Comparison of ENCODE assay signal across 28 cellular contexts in the genomic region with DNA sequence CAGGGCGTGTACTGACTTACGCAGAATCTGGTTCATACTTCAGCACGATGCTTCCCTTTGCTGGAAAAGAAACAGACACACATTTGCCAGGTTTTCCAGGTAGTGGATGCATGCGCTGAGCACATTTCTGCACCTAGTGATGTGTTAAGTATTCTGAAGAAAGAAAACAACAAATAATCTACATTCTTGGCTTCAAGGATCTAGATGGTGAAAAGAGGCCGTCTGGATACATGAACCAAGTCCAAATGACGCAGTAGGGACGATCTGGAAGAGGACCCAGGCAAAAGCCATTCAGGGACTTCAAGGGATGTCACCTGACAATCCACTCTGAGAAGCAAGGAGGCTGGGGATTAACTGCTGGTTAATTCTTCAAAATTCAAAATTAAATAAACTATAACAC.
"Had no signal": no experiment of that assay in that cellular context is flagged by ENCODE, and none has a peak within 500 bp of the region (broad histone marks: within the 10 kb centered on the region; RNA-seq: fewer than 3 reads in every experiment).

No MANE protein-coding gene starts in this region.

- H3K27me3 ChIP-seq: ascending aorta, dorsolateral prefrontal cortex, esophagus squamous epithelium, gastroesophageal sphincter had no signal

- H3K27me3 Mint-ChIP-seq: activated CD4-positive, alpha-beta memory T cell treated with anti-CD3 and anti-CD28 coated beads for 36 hours; activated CD4-positive, alpha-beta T cell treated with anti-CD3 and anti-CD28 coated beads for 36 hours; activated CD4-positive, alpha-beta T cell treated with anti-CD3 and anti-CD28 coated beads, Interleukin-2, amount 10 ng/mL, durations not matched to agents 24 days and 14 days; activated naive CD4-positive, alpha-beta T cell treated with anti-CD3 and anti-CD28 coated beads, Interleukin-2, amount 10 ng/mL, durations not matched to agents 7 days and 5 days; activated naive CD8-positive, alpha-beta T cell treated with anti-CD3 and anti-CD28 coated beads, Interleukin-2, amount 10 ng/mL, durations not matched to agents 7 days and 5 days; activated T-cell treated with anti-CD3 and anti-CD28 coated beads, Interleukin-2, amount 50 U/mL, for 24 hours; brain; central memory CD8-positive, alpha-beta T cell; dendritic cell treated with granulocyte-macrophage colony-stimulating factor and Interleukin-4, amounts not matched to agents 40 ng/mL and 50 ng/mL, for 4 days; effector memory CD8-positive, alpha-beta T cell had no signal

- H3K4me1 Mint-ChIP-seq: activated CD4-positive, alpha-beta T cell treated with anti-CD3 and anti-CD28 coated beads for 36 hours; activated naive CD8-positive, alpha-beta T cell treated with anti-CD3 and anti-CD28 coated beads, Interleukin-2, amount 10 ng/mL, durations not matched to agents 7 days and 5 days; brain; central memory CD8-positive, alpha-beta T cell had no signal

- H3K27ac ChIP-seq: ascending aorta, coronary artery, epithelial cell of prostate, esophagus squamous epithelium, gastroesophageal sphincter had no signal

- H3K4me3 ChIP-seq: ascending aorta, coronary artery, dorsolateral prefrontal cortex, esophagus squamous epithelium, gastroesophageal sphincter had no signal

- H3K9me3 Mint-ChIP-seq: activated CD4-positive, alpha-beta memory T cell treated with anti-CD3 and anti-CD28 coated beads for 36 hours; activated CD4-positive, alpha-beta T cell treated with anti-CD3 and anti-CD28 coated beads, Interleukin-2, amount 10 ng/mL, durations not matched to agents 24 days and 14 days; activated naive CD4-positive, alpha-beta T cell treated with anti-CD3 and anti-CD28 coated beads, Interleukin-2, amount 10 ng/mL, durations not matched to agents 7 days and 5 days; activated naive CD4-positive, alpha-beta T cell treated with anti-CD3 and anti-CD28 coated beads, Interleukin-2, amount 50 U/mL, for 72 hours; activated naive CD8-positive, alpha-beta T cell treated with anti-CD3 and anti-CD28 coated beads, Interleukin-2, amount 10 ng/mL, durations not matched to agents 7 days and 5 days; activated T-cell treated with anti-CD3 and anti-CD28 coated beads, Interleukin-2, amount 50 U/mL, for 24 hours; activated T-cell treated with anti-CD3 and anti-CD28 coated beads, Interleukin-2, amount 50 U/mL, for 72 hours; brain; central memory CD8-positive, alpha-beta T cell; dendritic cell treated with granulocyte-macrophage colony-stimulating factor and Interleukin-4, amounts not matched to agents 40 ng/mL and 50 ng/mL, for 4 days; effector memory CD8-positive, alpha-beta T cell had no signal

- H3K4me3 Mint-ChIP-seq: activated CD4-positive, alpha-beta memory T cell treated with anti-CD3 and anti-CD28 coated beads for 36 hours; activated CD4-positive, alpha-beta T cell treated with anti-CD3 and anti-CD28 coated beads for 36 hours; activated CD4-positive, alpha-beta T cell treated with anti-CD3 and anti-CD28 coated beads, Interleukin-2, amount 10 ng/mL, durations not matched to agents 24 days and 14 days; activated CD8-positive, alpha-beta T cell treated with anti-CD3 and anti-CD28 coated beads, Interleukin-2, amount 10 ng/mL, durations not matched to agents 7 days and 5 days; activated naive CD4-positive, alpha-beta T cell treated with anti-CD3 and anti-CD28 coated beads, Interleukin-2, amount 10 ng/mL, durations not matched to agents 7 days and 5 days; activated naive CD8-positive, alpha-beta T cell treated with anti-CD3 and anti-CD28 coated beads, Interleukin-2, amount 10 ng/mL, durations not matched to agents 7 days and 5 days; activated T-cell treated with anti-CD3 and anti-CD28 coated beads, Interleukin-2, amount 50 U/mL, for 24 hours; activated T-cell treated with anti-CD3 and anti-CD28 coated beads, Interleukin-2, amount 50 U/mL, for 72 hours; brain; central memory CD8-positive, alpha-beta T cell; dendritic cell treated with granulocyte-macrophage colony-stimulating factor and Interleukin-4, amounts not matched to agents 40 ng/mL and 50 ng/mL, for 4 days; effector memory CD8-positive, alpha-beta T cell had no signal

- ATAC-seq: activated CD4-positive, alpha-beta T cell treated with anti-CD3 and anti-CD28 coated beads for 36 hours; activated CD8-positive, alpha-beta T cell treated with anti-CD3 and anti-CD28 coated beads, Interleukin-2, amount 10 ng/mL, durations not matched to agents 7 days and 5 days; activated naive CD4-positive, alpha-beta T cell treated with anti-CD3 and anti-CD28 coated beads, Interleukin-2, amount 50 U/mL, for 72 hours; activated T-cell treated with anti-CD3 and anti-CD28 coated beads, Interleukin-2, amount 50 U/mL, for 72 hours; effector memory CD8-positive, alpha-beta T cell; gastroesophageal sphincter had no signal

- H3K27ac Mint-ChIP-seq: activated CD4-positive, alpha-beta memory T cell treated with anti-CD3 and anti-CD28 coated beads for 36 hours; activated CD4-positive, alpha-beta T cell treated with anti-CD3 and anti-CD28 coated beads for 36 hours; activated CD4-positive, alpha-beta T cell treated with anti-CD3 and anti-CD28 coated beads, Interleukin-2, amount 10 ng/mL, durations not matched to agents 24 days and 14 days; activated CD8-positive, alpha-beta T cell treated with anti-CD3 and anti-CD28 coated beads, Interleukin-2, amount 10 ng/mL, durations not matched to agents 7 days and 5 days; activated naive CD4-positive, alpha-beta T cell treated with anti-CD3 and anti-CD28 coated beads, Interleukin-2, amount 10 ng/mL, durations not matched to agents 7 days and 5 days; activated naive CD8-positive, alpha-beta T cell treated with anti-CD3 and anti-CD28 coated beads, Interleukin-2, amount 10 ng/mL, durations not matched to agents 7 days and 5 days; activated T-cell treated with anti-CD3 and anti-CD28 coated beads, Interleukin-2, amount 50 U/mL, for 24 hours; brain; dendritic cell treated with granulocyte-macrophage colony-stimulating factor and Interleukin-4, amounts not matched to agents 40 ng/mL and 50 ng/mL, for 4 days; effector memory CD8-positive, alpha-beta T cell had no signal

- H3K4me1 ChIP-seq: esophagus squamous epithelium had no signal

- DNase-seq: activated CD4-positive, alpha-beta memory T cell treated with anti-CD3 and anti-CD28 coated beads for 36 hours; activated CD4-positive, alpha-beta T cell treated with anti-CD3 and anti-CD28 coated beads for 36 hours; activated CD4-positive, alpha-beta T cell treated with anti-CD3 and anti-CD28 coated beads, Interleukin-2, amount 10 ng/mL, durations not matched to agents 24 days and 14 days; activated CD4-positive, CD25-positive, alpha-beta regulatory T cell; activated CD4-positive, CD25-positive, alpha-beta regulatory T cell treated with anti-CD3 and anti-CD28 coated beads, Interleukin-2, amount 50 U/mL, for 72 hours; activated CD8-positive, alpha-beta memory T cell treated with anti-CD3 and anti-CD28 coated beads, Interleukin-2, amount 50 U/mL, for 48 hours; activated CD8-positive, alpha-beta T cell treated with anti-CD3 and anti-CD28 coated beads, Interleukin-2, amount 10 ng/mL, durations not matched to agents 7 days and 5 days; activated gamma-delta T cell; activated naive CD4-positive, alpha-beta T cell; activated naive CD4-positive, alpha-beta T cell treated with anti-CD3 and anti-CD28 coated beads, Interleukin-2, amount 10 ng/mL, durations not matched to agents 7 days and 5 days; activated naive CD8-positive, alpha-beta T cell treated with anti-CD3 and anti-CD28 coated beads, Interleukin-2, amount 10 ng/mL, durations not matched to agents 7 days and 5 days; activated T-cell treated with anti-CD3 and anti-CD28 coated beads for 4 hours; activated T-cell treated with anti-CD3 and anti-CD28 coated beads, Interleukin-2, amount 50 U/mL, for 24 hours; activated T-cell treated with anti-CD3 and anti-CD28 coated beads, Interleukin-2, amount 50 U/mL, for 72 hours; effector memory CD8-positive, alpha-beta T cell; esophagus squamous epithelium; foreskin melanocyte; head of caudate nucleus; T-helper 2 cell had no signal

- H3K9me3 ChIP-seq: ascending aorta, esophagus squamous epithelium, gastroesophageal sphincter had no signal
